In the genomic region with DNA sequence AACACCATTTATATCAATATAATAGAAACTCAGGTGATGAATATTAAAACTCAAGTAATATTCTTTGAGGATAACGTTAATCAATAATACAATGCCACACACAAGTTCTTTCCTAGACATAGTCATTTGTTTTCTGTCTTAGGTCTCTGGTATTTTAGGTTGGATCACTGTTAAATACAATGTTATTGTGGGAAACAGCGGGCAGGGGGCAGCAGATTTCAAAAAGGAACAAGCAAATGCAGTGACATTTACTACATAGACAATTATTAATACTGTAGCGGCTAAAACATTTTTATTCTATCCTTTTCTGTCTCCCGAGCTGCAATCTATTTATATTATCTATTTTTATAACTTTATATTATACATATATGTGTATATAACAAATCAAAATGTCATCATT, we compare ENCODE assay signal across 8 cellular contexts.
DNase-seq lines count a peak whose midpoint lies in the region; ATAC-seq and TF ChIP-seq lines count a peak whose summit lies in the region.

No MANE protein-coding gene starts in this region.

- no peaks in the 10 kb centered on the region for H3K79me2 ChIP-seq in neural progenitor cell (ENCODE audit: low read depth)

- no peak overlapping the region for H3K4me3 ChIP-seq in neural progenitor cell

- no peaks in the 10 kb centered on the region for H3K4me1 ChIP-seq in neural progenitor cell

- H3K36me3 Mint-ChIP-seq in neural progenitor cell = no peaks in the 10 kb centered on the region
- no peaks in the 10 kb centered on the region for H3K36me3 Mint-ChIP-seq in activated T-cell treated with anti-CD3 and anti-CD28 coated beads, Interleukin-2, amount 50 U/mL, for 24 hours (ENCODE audit: low read depth)

- no peaks in the 10 kb centered on the region for H3K4me1 Mint-ChIP-seq in neural progenitor cell
- H3K4me1 Mint-ChIP-seq in activated T-cell treated with anti-CD3 and anti-CD28 coated beads, Interleukin-2, amount 50 U/mL, for 24 hours (ENCODE audit: low read depth) = no peaks in the 10 kb centered on the region

- H3K27ac Mint-ChIP-seq in neural progenitor cell = no peak overlapping the region
- H3K27ac Mint-ChIP-seq in activated T-cell treated with anti-CD3 and anti-CD28 coated beads, Interleukin-2, amount 50 U/mL, for 24 hours = no peak overlapping the region

- CTCF ChIA-PET in GM10248 (lab: Yijun Ruan, JAX) = interaction anchor here (0.7 to 3.2 kb wide), 11 partner anchors 9 to 124 kb away, joined by 3 to 29 read pairs (median 3); no protein-coding TSS in a partner anchor

- POLR2A ChIA-PET in GM10248 (lab: Yijun Ruan, JAX) = no interaction called here

- H3K27ac ChIP-seq in 22Rv1 (no peak overlapping the region), neural progenitor cell (no peak overlapping the region)

- TF ChIP-seq CTCF in 22Rv1 (IDR thresholded peaks at IDR 0.05) (peak; percentile 64), GM10248 (IDR thresholded peaks at IDR 0.05; ENCODE audit: control extremely low read depth, extremely low read depth, low read depth, missing control alignments) (peak; percentile 70), neural progenitor cell (IDR thresholded peaks at IDR 0.05) (peak; percentile 60)

- no peaks in the 10 kb centered on the region for H3K9me3 Mint-ChIP-seq in neural progenitor cell
- H3K9me3 Mint-ChIP-seq in activated T-cell treated with anti-CD3 and anti-CD28 coated beads, Interleukin-2, amount 50 U/mL, for 24 hours = no peaks in the 10 kb centered on the region

- ATAC-seq in HG02884 (IDR thresholded peaks at IDR 0.05; ENCODE audit: unreplicated experiment) (peak; percentile 59), HG03135 (IDR thresholded peaks at IDR 0.05; ENCODE audit: unreplicated experiment) (no peak)

- H2AFZ ChIP-seq in neural progenitor cell (replicated peaks) = no peak overlapping the region

- H3K9ac ChIP-seq in neural progenitor cell = no peak overlapping the region

- no peak overlapping the region for H3K4me3 Mint-ChIP-seq in neural progenitor cell
- H3K4me3 Mint-ChIP-seq in activated T-cell treated with anti-CD3 and anti-CD28 coated beads, Interleukin-2, amount 50 U/mL, for 24 hours = no peak overlapping the region

- no peaks in the 10 kb centered on the region for H3F3A ChIP-seq in neural progenitor cell (ENCODE audit: low read depth)

- DNase-seq in GM10248 (ENCODE audit: extremely low spot score) = peak; percentile 49
- peak; percentile 11 for DNase-seq in NCI-H748 treated with DMSO at 0.1 percent for 48 hours (lab: John Stamatoyannopoulos, UW)
- DNase-seq in dermis microvascular lymphatic vessel endothelial cell (ENCODE audit: low read depth in 2 of 2) = peak; percentile 9 to 35
- DNase-seq in neural progenitor cell (ENCODE audit: low spot score) = peak; percentile 43
- DNase-seq in activated T-cell treated with anti-CD3 and anti-CD28 coated beads, Interleukin-2, amount 50 U/mL, for 24 hours = no peak

- H3K27me3 Mint-ChIP-seq in neural progenitor cell (ENCODE audit: insufficient read depth, low read depth) = peaks cover 2% of the 10 kb centered on the region
- no peaks in the 10 kb centered on the region for H3K27me3 Mint-ChIP-seq in activated T-cell treated with anti-CD3 and anti-CD28 coated beads, Interleukin-2, amount 50 U/mL, for 24 hours

- H3K27me3 ChIP-seq in neural progenitor cell = no peaks in the 10 kb centered on the region

- no peaks in the 10 kb centered on the region for H3K36me3 ChIP-seq in neural progenitor cell

- H3K4me2 ChIP-seq in neural progenitor cell = no peak overlapping the region

- no peaks in the 10 kb centered on the region for H4K20me1 ChIP-seq in neural progenitor cell (ENCODE audit: low read depth)

- H3K9me3 ChIP-seq in neural progenitor cell (ENCODE audit: low read depth) = no peaks in the 10 kb centered on the region
